In genomic region chr11:95067828-95068244, GRCh38 we compare ENCODE assay signal across 8 cellular contexts. TPM values are rescaled to one million over a fixed set of nuclear protein-coding genes. Genes with fewer than 3 reads are reported as not detected.
DNase-seq lines count a peak whose midpoint lies in the region; ATAC-seq and TF ChIP-seq lines count a peak whose summit lies in the region.

No MANE protein-coding gene starts in this region.

- H3K4me1 ChIP-seq in Caco-2 (peaks cover 12% of the 10 kb centered on the region), right cardiac atrium (ENCODE audit: control insufficient read depth, insufficient read depth, low read length) (no peaks in the 10 kb centered on the region)

- POLR2A ChIA-PET in Caco-2 (lab: Charles Lee): interaction anchor here (0.7 to 3.3 kb wide), 13 partner anchors 9 to 1322 kb away, joined by 3 to 62 read pairs (median 5); partner anchors contain the start of genes CCDC82, CEP57, CWC15 and ENDOD1

- H3K27ac ChIP-seq in right cardiac atrium (ENCODE audit: low read length): peak overlapping the region; percentile 97

- intact Hi-C loops in Caco-2 (cut with micrococcal nuclease; ENCODE audit: unreplicated experiment): loop anchor here (1.0 to 10.0 kb wide), 9 partner anchors 21 to 1357 kb away; partner anchors contain the start of genes CEP57, CWC15, ENDOD1 and FUT4
- intact Hi-C loops in right cardiac atrium (cut with DNase I): loop anchor here in 3 of 4 donors (2.0 to 10.0 kb wide), 3 partner anchors 79 to 697 kb away; no protein-coding TSS in a partner anchor

- H3K9me3 ChIP-seq in Caco-2 (no peaks in the 10 kb centered on the region), right cardiac atrium (ENCODE audit: control insufficient read depth, low read length) (no peaks in the 10 kb centered on the region)

- H3K4me3 ChIP-seq in Caco-2 (ENCODE audit: low read depth, low read length) (peak overlapping the region; percentile 46), right cardiac atrium (ENCODE audit: low read length) (peak overlapping the region; percentile 82), skeletal muscle cell (ENCODE audit: low read depth, low read length) (peak overlapping the region; percentile 86)

- no peak for TF ChIP-seq CTCF in Caco-2 (IDR thresholded peaks at IDR 0.05; ENCODE audit: insufficient read depth in 1 of 2, low read depth in 1 of 2, low read length in 1 of 2, severe bottlenecking in 1 of 2, unreplicated experiment in 1 of 2)

- H3K36me3 ChIP-seq in Caco-2 (ENCODE audit: control insufficient read depth, insufficient read depth, low read length): no peaks in the 10 kb centered on the region

- H3K27me3 ChIP-seq in Caco-2 (replicated peaks; ENCODE audit: control insufficient read depth, insufficient read depth, low read length) (no peaks in the 10 kb centered on the region), right cardiac atrium (ENCODE audit: control insufficient read depth, insufficient read depth) (no peaks in the 10 kb centered on the region)

- no peak for DNase-seq in Caco-2
- no peak for DNase-seq in right cardiac atrium
- no peak for DNase-seq in skeletal muscle cell (ENCODE audit: low read depth)

- peaks cover 15% of the 10 kb centered on the region for H3K4me1 Mint-ChIP-seq in Caco-2 (ENCODE audit: low read depth, unreplicated experiment)
- peaks cover 19 to 24% (median 24%) of the 10 kb centered on the region in 3 donors for H3K4me1 Mint-ChIP-seq in IgD-negative memory B cell
- peaks cover 31% of the 10 kb centered on the region for H3K4me1 Mint-ChIP-seq in activated naive CD8-positive, alpha-beta T cell (ENCODE audit: low read depth)

- BruUV-seq in Caco-2 (replicated peaks; lab: Mats Ljungman, UMichigan): no TSS peak

- H3K4me3 Mint-ChIP-seq in Caco-2 (ENCODE audit: unreplicated experiment): peak overlapping the region; percentile 100
- peak overlapping the region; percentile 100 for H3K4me3 Mint-ChIP-seq in IgD-negative memory B cell
- peak overlapping the region; percentile 98 for H3K4me3 Mint-ChIP-seq in activated naive CD8-positive, alpha-beta T cell

- ATAC-seq in right cardiac atrium (peak in 1 of 2 donors; percentile 3), HG02981 (IDR thresholded peaks at IDR 0.05; ENCODE audit: unreplicated experiment) (no peak), HG03469 (IDR thresholded peaks at IDR 0.05; ENCODE audit: unreplicated experiment) (no peak), GM19397 (IDR thresholded peaks at IDR 0.05; ENCODE audit: unreplicated experiment) (no peak)

- H3K27ac Mint-ChIP-seq in Caco-2 (ENCODE audit: unreplicated experiment) (peak overlapping the region; percentile 99), IgD-negative memory B cell (peak overlapping the region; percentile 88 to 99 (median 94))
- peak overlapping the region; percentile 98 for H3K27ac Mint-ChIP-seq in activated naive CD8-positive, alpha-beta T cell

- no peaks in the 10 kb centered on the region for H3K9me3 Mint-ChIP-seq in Caco-2 (ENCODE audit: unreplicated experiment)
- no peaks in the 10 kb centered on the region for H3K9me3 Mint-ChIP-seq in IgD-negative memory B cell
- no peaks in the 10 kb centered on the region for H3K9me3 Mint-ChIP-seq in activated naive CD8-positive, alpha-beta T cell (ENCODE audit: low read depth)

- H3K36me3 Mint-ChIP-seq in Caco-2 (ENCODE audit: insufficient read depth, unreplicated experiment): peaks cover 35% of the 10 kb centered on the region
- peaks cover 1% of the 10 kb centered on the region for H3K36me3 Mint-ChIP-seq in IgD-negative memory B cell
- H3K36me3 Mint-ChIP-seq in activated naive CD8-positive, alpha-beta T cell: peaks cover 6% of the 10 kb centered on the region

- H3K27me3 Mint-ChIP-seq in Caco-2 (ENCODE audit: insufficient read depth, unreplicated experiment) (peaks cover 6% of the 10 kb centered on the region), IgD-negative memory B cell (no peaks in the 10 kb centered on the region)
- H3K27me3 Mint-ChIP-seq in activated naive CD8-positive, alpha-beta T cell: no peaks in the 10 kb centered on the region

- WGBS in right cardiac atrium: under 1% methylated on average over 17 of the region's 17 CpGs

- CTCF ChIA-PET in Caco-2 (lab: Charles Lee): interaction anchor here (0.7 to 3.3 kb wide), 20 partner anchors 9 to 723 kb away, joined by 3 to 42 read pairs (median 4); partner anchors contain the start of genes CEP57, CWC15, ENDOD1 and KDM4D

RNA-seq across cellular contexts. Expression of gene SRSF8, which starts 1.1 kb away (rescaled TPM):
- 44.5 and 52.4 TPM in 2 replicates for total RNA-seq in Caco-2 (2022)
- 74.4 TPM for polyA plus RNA-seq in IgD-negative memory B cell
- 10 to 100 TPM; 30.5 to 39.4 (median 35.0) TPM for total RNA-seq in right cardiac atrium
- polyA plus RNA-seq in right cardiac atrium: 32.1 TPM

RNA-seq across cellular contexts. Expression of gene KDM4F, which starts 18.6 kb away (rescaled TPM):
- total RNA-seq in Caco-2 (2022): not detected in 2 replicates
- not detected for polyA plus RNA-seq in IgD-negative memory B cell
- total RNA-seq in right cardiac atrium: not detected
- not detected for polyA plus RNA-seq in right cardiac atrium

RNA-seq across cellular contexts. Expression of gene ENDOD1, which starts 21.8 kb away (rescaled TPM):
- total RNA-seq in Caco-2 (2022) (22.7 and 23.0 TPM in 2 replicates), right cardiac atrium (10 to 100 TPM; 12.0 to 19.5 (median 14.6) TPM)
- polyA plus RNA-seq in IgD-negative memory B cell (16.4 TPM), right cardiac atrium (8.8 TPM)

RNA-seq across cellular contexts. Expression of gene KDM4E, which starts 42.8 kb away (rescaled TPM):
- total RNA-seq in Caco-2 (2022) (not detected in 2 replicates), right cardiac atrium (not detected)
- polyA plus RNA-seq in IgD-negative memory B cell (not detected), right cardiac atrium (not detected)
